In the genomic region with DNA sequence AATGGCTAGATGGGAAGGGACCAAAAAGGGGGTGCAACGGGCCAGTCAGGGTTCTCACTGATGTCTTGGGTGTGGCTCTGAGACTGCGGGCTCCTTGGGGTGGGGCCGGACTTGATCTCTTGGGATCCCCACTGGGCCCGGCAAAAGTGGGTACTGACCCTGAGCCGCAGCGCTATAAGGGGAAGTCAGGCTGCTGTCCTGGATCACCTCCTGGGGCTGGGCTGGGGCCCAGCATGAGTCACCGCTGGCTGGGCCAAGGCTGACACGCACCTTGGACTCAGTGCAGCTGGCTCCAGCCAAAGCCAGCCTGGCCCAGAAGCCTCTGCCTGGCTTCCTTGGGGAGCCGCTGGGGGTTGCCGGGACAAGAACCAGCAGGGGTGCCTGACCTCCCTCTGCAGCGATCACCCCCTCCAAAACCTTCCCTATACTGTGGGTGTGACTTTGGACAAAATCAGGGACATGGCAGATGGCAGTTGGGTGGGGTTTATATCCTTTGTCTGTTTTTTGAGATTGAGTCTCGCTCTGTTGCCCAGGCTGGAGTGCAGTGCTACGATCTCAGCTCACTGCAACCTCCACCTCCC, we compare ENCODE assay signal across 8 cellular contexts. TPM values are rescaled to one million over a fixed set of nuclear protein-coding genes. Genes with fewer than 3 reads are reported as not detected.
A peak's percentile ranks its signal among the peaks of the same experiment; 100 is the strongest.
DNase-seq lines count a peak whose midpoint lies in the region; ATAC-seq and TF ChIP-seq lines count a peak whose summit lies in the region.

No MANE protein-coding gene starts in this region.

- DNase-seq in activated CD4-positive, alpha-beta T cell treated with anti-CD3 and anti-CD28 coated beads, Interleukin-2, amount 10 ng/mL, durations not matched to agents 7 days and 5 days = peak; percentile 13
- DNase-seq in activated CD4-positive, alpha-beta T cell treated with anti-CD3 and anti-CD28 coated beads for 48 hours = no peak
- DNase-seq in SW480 (ENCODE audit: low spot score) (peak; percentile 73), esophagus squamous epithelium (lab: John Stamatoyannopoulos, UW) (no peak)
- DNase-seq in naive thymus-derived CD4-positive, alpha-beta T cell = peak in 5 of 9 donors; percentile 34 to 57 (median 54)
- no peak for DNase-seq in stimulated activated CD4-positive, alpha-beta T cell treated with anti-CD3 and anti-CD28 coated beads, Interleukin-15, amount 100 ng/mL, for 24 hours

- peaks cover 24 to 84% (median 38%) of the 10 kb centered on the region in 3 donors for H3K4me1 ChIP-seq in esophagus squamous epithelium
- peaks cover 13 to 46% of the 10 kb centered on the region in 2 donors for H3K4me1 ChIP-seq in naive thymus-derived CD4-positive, alpha-beta T cell (ENCODE audit: control insufficient read depth in 2 of 2, insufficient read depth in 2 of 2, low read length in 2 of 2)

- CTCF ChIA-PET in activated CD4-positive, alpha-beta T cell treated with anti-CD3 and anti-CD28 coated beads, Interleukin-2, amount 10 ng/mL, durations not matched to agents 7 days and 5 days (lab: Charles Lee) = interaction anchor here (1.1 to 12.7 kb wide), 6 partner anchors 19 to 114 kb away, joined by 3 to 162 read pairs (median 5); a partner anchor contains a TSS
- CTCF ChIA-PET in naive thymus-derived CD4-positive, alpha-beta T cell (lab: Charles Lee) = interaction anchor here (1.0 to 7.8 kb wide), 3 partner anchors 16 to 72 kb away, joined by 3 to 266 read pairs (median 3); no protein-coding TSS in a partner anchor

- no peak overlapping the region for H3K4me3 Mint-ChIP-seq in activated CD4-positive, alpha-beta T cell treated with anti-CD3 and anti-CD28 coated beads, Interleukin-2, amount 10 ng/mL, durations not matched to agents 7 days and 5 days
- H3K4me3 Mint-ChIP-seq in naive thymus-derived CD4-positive, alpha-beta T cell = peak overlapping the region in 8 of 10 donors; percentile 10 to 66 (median 56)

- H3K36me3 Mint-ChIP-seq in activated CD4-positive, alpha-beta T cell treated with anti-CD3 and anti-CD28 coated beads, Interleukin-2, amount 10 ng/mL, durations not matched to agents 7 days and 5 days (ENCODE audit: low read depth) = peaks cover 52% of the 10 kb centered on the region
- peaks cover 0 to 23% (median 8%) of the 10 kb centered on the region in 5 donors for H3K36me3 Mint-ChIP-seq in naive thymus-derived CD4-positive, alpha-beta T cell

- ATAC-seq in naive thymus-derived CD4-positive, alpha-beta T cell = peak; percentile 29
- ATAC-seq in GM21526 (IDR thresholded peaks at IDR 0.05; ENCODE audit: low FRiP score, unreplicated experiment) (no peak), HG03095 (IDR thresholded peaks at IDR 0.05; ENCODE audit: unreplicated experiment) (no peak)

- H3K36me3 ChIP-seq in esophagus squamous epithelium = peaks cover 0 to 28% (median 6%) of the 10 kb centered on the region in 3 donors
- H3K36me3 ChIP-seq in naive thymus-derived CD4-positive, alpha-beta T cell (ENCODE audit: control insufficient read depth in 2 of 3, insufficient read depth in 3 of 3, low read length in 3 of 3) = peaks cover 0 to 25% (median 8%) of the 10 kb centered on the region in 3 experiments

- H3K27me3 ChIP-seq in esophagus squamous epithelium = no peaks in the 10 kb centered on the region
- H3K27me3 ChIP-seq in naive thymus-derived CD4-positive, alpha-beta T cell (ENCODE audit: control insufficient read depth in 2 of 2, insufficient read depth in 2 of 2, low read length in 2 of 2) = no peaks in the 10 kb centered on the region

- 17 to 24% methylated on average over 3 to 6 of the region's 13 CpGs for WGBS in esophagus squamous epithelium, 2 donors

- H3K27ac Mint-ChIP-seq in activated CD4-positive, alpha-beta T cell treated with anti-CD3 and anti-CD28 coated beads, Interleukin-2, amount 10 ng/mL, durations not matched to agents 7 days and 5 days = no peak overlapping the region
- peak overlapping the region in 7 of 9 donors; percentile 43 to 87 (median 81) for H3K27ac Mint-ChIP-seq in naive thymus-derived CD4-positive, alpha-beta T cell

- no peak for TF ChIP-seq POLR2A in esophagus squamous epithelium (IDR thresholded peaks at IDR 0.05)

- POLR2A ChIA-PET in activated CD4-positive, alpha-beta T cell treated with anti-CD3 and anti-CD28 coated beads, Interleukin-2, amount 10 ng/mL, durations not matched to agents 7 days and 5 days (lab: Charles Lee) = interaction anchor here (0.5 to 1.6 kb wide), 2 partner anchors 47 to 1471 kb away, joined by 3 to 4 read pairs; no protein-coding TSS in a partner anchor
- POLR2A ChIA-PET in naive thymus-derived CD4-positive, alpha-beta T cell (lab: Charles Lee) = interaction anchor here (0.9 to 10.5 kb wide), 3 partner anchors 30 to 49 kb away, joined by 3 to 757 read pairs (median 4); partner anchors contain the start of gene LSM4

- intact Hi-C loops in esophagus squamous epithelium (cut with DNase I) = no loop called here
- intact Hi-C loops in naive thymus-derived CD4-positive, alpha-beta T cell (cut with micrococcal nuclease) = loop anchor here (5.0 kb wide), 1 partner anchor 137 kb away; no protein-coding TSS in a partner anchor

- no peaks in the 10 kb centered on the region for H3K27me3 Mint-ChIP-seq in activated CD4-positive, alpha-beta T cell treated with anti-CD3 and anti-CD28 coated beads, Interleukin-2, amount 10 ng/mL, durations not matched to agents 7 days and 5 days
- H3K27me3 Mint-ChIP-seq in naive thymus-derived CD4-positive, alpha-beta T cell = peaks cover 0 to 6% (median 0%) of the 10 kb centered on the region in 5 donors

- peak overlapping the region; percentile 62 to 84 (median 76) for H3K27ac ChIP-seq in esophagus squamous epithelium
- no peak overlapping the region for H3K27ac ChIP-seq in naive thymus-derived CD4-positive, alpha-beta T cell (ENCODE audit: low read depth, low read length)

- H3K9me3 Mint-ChIP-seq in activated CD4-positive, alpha-beta T cell treated with anti-CD3 and anti-CD28 coated beads, Interleukin-2, amount 10 ng/mL, durations not matched to agents 7 days and 5 days = no peaks in the 10 kb centered on the region
- H3K9me3 Mint-ChIP-seq in naive thymus-derived CD4-positive, alpha-beta T cell = peaks cover 0 to 69% (median 0%) of the 10 kb centered on the region in 11 donors

- no peaks in the 10 kb centered on the region for H3K9me3 ChIP-seq in esophagus squamous epithelium
- no peaks in the 10 kb centered on the region for H3K9me3 ChIP-seq in naive thymus-derived CD4-positive, alpha-beta T cell (ENCODE audit: control insufficient read depth in 2 of 3, low read length in 3 of 3)

- peak overlapping the region in 1 of 4 donors; percentile 16 for H3K4me3 ChIP-seq in esophagus squamous epithelium
- H3K4me3 ChIP-seq in naive thymus-derived CD4-positive, alpha-beta T cell (ENCODE audit: low read length) = no peak overlapping the region

- TF ChIP-seq CTCF in esophagus squamous epithelium (IDR thresholded peaks at IDR 0.05) = peak in 2 of 6 experiments; percentile 6 to 19

- peaks cover 36% of the 10 kb centered on the region for H3K4me1 Mint-ChIP-seq in activated CD4-positive, alpha-beta T cell treated with anti-CD3 and anti-CD28 coated beads, Interleukin-2, amount 10 ng/mL, durations not matched to agents 7 days and 5 days
- H3K4me1 Mint-ChIP-seq in naive thymus-derived CD4-positive, alpha-beta T cell = peaks cover 20 to 51% (median 35%) of the 10 kb centered on the region in 7 donors

RNA-seq across cellular contexts. Expression of gene IQCN, which starts 0.6 kb away (rescaled TPM):
- 1 to 10 TPM; 6.3 to 7.2 TPM for total RNA-seq in activated CD4-positive, alpha-beta T cell treated with anti-CD3 and anti-CD28 coated beads, Interleukin-2, amount 10 ng/mL, durations not matched to agents 7 days and 5 days
- 1 to 10 TPM in 2 of 4 donors, under 1 TPM in 2; 0.23 to 3.1 (median 0.96) TPM for total RNA-seq in esophagus squamous epithelium
- total RNA-seq in naive thymus-derived CD4-positive, alpha-beta T cell = 10 to 100 TPM in 2 of 5 experiments, 1 to 10 TPM in 3; 4.7 to 28.3 (median 9.1) TPM
- under 1 TPM; 0.19 to 0.24 TPM for polyA plus RNA-seq in naive thymus-derived CD4-positive, alpha-beta T cell

RNA-seq across cellular contexts. Expression of gene JUND, which starts 6.6 kb away (rescaled TPM):
- total RNA-seq in activated CD4-positive, alpha-beta T cell treated with anti-CD3 and anti-CD28 coated beads, Interleukin-2, amount 10 ng/mL, durations not matched to agents 7 days and 5 days = 100 to 1,000 TPM; 343 to 347 TPM
- total RNA-seq in esophagus squamous epithelium = 100 to 1,000 TPM in 3 of 4 donors, 10 to 100 TPM in 1; 71.7 to 192 (median 166) TPM
- total RNA-seq in naive thymus-derived CD4-positive, alpha-beta T cell = 1,000 to 10,000 TPM in 2 of 5 experiments, 100 to 1,000 TPM in 3; 196 to 1,360 (median 279) TPM
- 10 to 100 TPM; 29.0 to 67.3 TPM for polyA plus RNA-seq in naive thymus-derived CD4-positive, alpha-beta T cell

RNA-seq across cellular contexts. Expression of gene LSM4, which starts 48.0 kb away (rescaled TPM):
- 100 to 1,000 TPM; 156 to 181 TPM for total RNA-seq in activated CD4-positive, alpha-beta T cell treated with anti-CD3 and anti-CD28 coated beads, Interleukin-2, amount 10 ng/mL, durations not matched to agents 7 days and 5 days
- total RNA-seq in esophagus squamous epithelium = 100 to 1,000 TPM in 3 of 4 donors, 10 to 100 TPM in 1; 97.3 to 228 (median 137) TPM
- total RNA-seq in naive thymus-derived CD4-positive, alpha-beta T cell = 100 to 1,000 TPM in 1 of 5 experiments, 10 to 100 TPM in 4; 45.3 to 131 (median 56.2) TPM
- 100 to 1,000 TPM; 123 to 163 TPM for polyA plus RNA-seq in naive thymus-derived CD4-positive, alpha-beta T cell

RNA-seq across cellular contexts. Expression of gene PDE4C, which starts 48.6 kb away (rescaled TPM):
- under 1 TPM in 1 of 2 experiments, not detected in 1; 0.15 TPM for total RNA-seq in activated CD4-positive, alpha-beta T cell treated with anti-CD3 and anti-CD28 coated beads, Interleukin-2, amount 10 ng/mL, durations not matched to agents 7 days and 5 days
- total RNA-seq in esophagus squamous epithelium = under 1 TPM in 1 of 4 donors, not detected in 3; 0.76 TPM
- not detected for total RNA-seq in naive thymus-derived CD4-positive, alpha-beta T cell
- not detected for polyA plus RNA-seq in naive thymus-derived CD4-positive, alpha-beta T cell

Comparison
In these comparisons a context has a peak if more than half of its experiments do, and no peak if none do; other contexts are left out.
1. DNase-seq: peak in activated CD4-positive, alpha-beta T cell treated with anti-CD3 and anti-CD28 coated beads, Interleukin-2, amount 10 ng/mL, durations not matched to agents 7 days and 5 days (single experiment), SW480 (single experiment) and naive thymus-derived CD4-positive, alpha-beta T cell (5 of 9); none in activated CD4-positive, alpha-beta T cell treated with anti-CD3 and anti-CD28 coated beads for 48 hours (single experiment), esophagus squamous epithelium (single experiment) and stimulated activated CD4-positive, alpha-beta T cell treated with anti-CD3 and anti-CD28 coated beads, Interleukin-15, amount 100 ng/mL, for 24 hours (single experiment).